In the genomic region with DNA sequence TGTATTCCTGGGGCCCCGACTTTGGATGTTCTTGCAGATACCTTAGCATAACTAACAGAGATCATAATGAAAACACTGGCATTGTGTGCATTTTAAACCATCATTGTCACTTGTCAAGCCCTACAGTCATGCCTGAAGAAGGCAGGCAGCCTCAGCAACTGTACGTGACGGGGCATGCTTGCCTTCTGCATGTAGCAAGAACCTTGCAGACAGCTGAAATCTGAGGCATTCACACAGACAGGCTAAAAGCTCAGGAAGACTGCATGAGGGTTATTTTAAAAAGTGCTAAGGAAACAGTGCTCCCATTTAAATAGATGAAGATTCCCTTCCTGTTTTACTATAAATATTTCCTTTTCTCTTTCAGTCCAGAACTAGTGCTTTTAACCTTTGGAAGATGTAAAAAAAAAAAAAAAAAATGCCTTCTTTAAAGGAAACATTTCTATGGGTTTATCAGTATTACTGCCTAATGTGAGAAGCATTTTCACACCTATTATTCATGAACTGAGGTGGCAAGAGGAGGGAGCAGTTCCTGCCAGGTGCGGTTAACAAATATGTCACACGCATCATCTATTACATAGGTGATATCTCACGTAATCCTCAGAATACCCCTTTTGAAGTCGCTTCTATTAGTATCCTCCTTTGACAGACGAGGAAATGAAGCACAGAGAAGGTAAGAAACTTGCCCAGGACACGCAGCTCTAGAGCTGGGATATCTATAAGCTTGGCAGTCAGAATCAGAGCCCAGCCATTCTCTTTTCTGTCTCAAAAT, we compare ENCODE assay signal across 19 cellular contexts.
A peak's percentile ranks its signal among the peaks of the same experiment; 100 is the strongest.
DNase-seq lines count a peak whose midpoint lies in the region; ATAC-seq, FAIRE-seq and TF ChIP-seq lines count a peak whose summit lies in the region.
"Had no signal": no experiment of that assay in that cellular context is flagged by ENCODE, and none has a peak within 500 bp of the region (broad histone marks: within the 10 kb centered on the region; RNA-seq: fewer than 3 reads in every experiment).

No MANE protein-coding gene starts in this region.

- H3K27ac ChIP-seq in right lobe of liver (no peak overlapping the region), HepG2 (ENCODE audit: extremely low read length, insufficient read depth, low read length) (no peak overlapping the region), epithelial cell of prostate (peak overlapping the region; percentile 95)
- H3K27ac ChIP-seq: gastroesophageal sphincter, GM23248, PC-9, VCaP had no signal

- peaks cover 44% of the 10 kb centered on the region for H3K36me3 Mint-ChIP-seq in activated T-helper 1 cell treated with anti-CD3 and anti-CD28 coated beads, Interleukin-12 subunit alpha, Interleukin-12 subunit beta, Interleukin-2, Interleukin-4 antibody, amounts not matched to agents 30 ng/mL and 10 ng/mL and 1 ng/mL, durations not matched to agents 14 hours and 24 hours and 36 hours (ENCODE audit: low read depth)
- H3K36me3 Mint-ChIP-seq: memory B cell had no signal

- peak overlapping the region; percentile 78 for H3K27ac Mint-ChIP-seq in activated T-helper 1 cell treated with anti-CD3 and anti-CD28 coated beads, Interleukin-12 subunit alpha, Interleukin-12 subunit beta, Interleukin-2, Interleukin-4 antibody, amounts not matched to agents 30 ng/mL and 10 ng/mL and 1 ng/mL, durations not matched to agents 14 hours and 24 hours and 36 hours
- H3K27ac Mint-ChIP-seq: memory B cell had no signal

- BruUV-seq in HepG2 (replicated peaks; lab: Mats Ljungman, UMichigan), result no TSS peak

- no peaks in the 10 kb centered on the region for H3K79me2 ChIP-seq in HepG2 (ENCODE audit: insufficient read depth, low read length)

- POLR2A ChIA-PET in HepG2 (lab: Yijun Ruan, JAX), result no interaction called here

- no peaks in the 10 kb centered on the region for H3K27me3 ChIP-seq in right lobe of liver
- H3K27me3 ChIP-seq in HepG2 (ENCODE audit: control insufficient read depth in 1 of 2, insufficient read depth in 2 of 2, low read length in 2 of 2), result peaks cover 1 to 14% of the 10 kb centered on the region in 2 experiments; a peak in 4 of 5 replicates
- H3K27me3 ChIP-seq: gastroesophageal sphincter had no signal

- H3K4me1 ChIP-seq in right lobe of liver (no peaks in the 10 kb centered on the region), HepG2 (ENCODE audit: insufficient read depth, low read length) (no peaks in the 10 kb centered on the region)
- H3K4me1 ChIP-seq: gastroesophageal sphincter had no signal

- TF ChIP-seq CTCF in right lobe of liver (IDR thresholded peaks at IDR 0.05) (no peak), HepG2 (CRISPR knock-in tag; IDR thresholded peaks at IDR 0.05) (no peak)

- DNase-seq in right lobe of liver, result no peak
- no peak for DNase-seq in HepG2 (ENCODE audit: low spot score)
- DNase-seq in activated T-helper 1 cell treated with anti-CD3 and anti-CD28 coated beads, Interleukin-12 subunit alpha, Interleukin-12 subunit beta, Interleukin-2, Interleukin-4 antibody, amounts not matched to agents 30 ng/mL and 10 ng/mL and 1 ng/mL, durations not matched to agents 14 hours and 24 hours and 36 hours (ENCODE audit: low spot score), result no peak
- DNase-seq in epithelial cell of prostate (ENCODE audit: low read depth, low spot score), result peak; percentile 80
- DNase-seq in NCI-H128 (lab: John Stamatoyannopoulos, UW; ENCODE audit: unreplicated experiment), result no peak
- DNase-seq: DMS 273 treated with DMSO at 0.1 percent for 48 hours; GM23248; MM.1S; NCI-H1930; NCI-H524 treated with DMSO at 0.1 percent for 48 hours; PC-9; stimulated activated CD4-positive, alpha-beta T cell treated with anti-CD3 and anti-CD28 coated beads, Interleukin-4, amount 100 ng/mL, for 24 hours had no signal

- intact Hi-C loops in right lobe of liver (cut with DNase I), result no loop called here
- intact Hi-C loops in HepG2 (cut with micrococcal nuclease; ENCODE audit: unreplicated experiment), result no loop called here
- intact Hi-C loops in activated T-helper 1 cell treated with anti-CD3 and anti-CD28 coated beads, Interleukin-12 subunit alpha, Interleukin-12 subunit beta, Interleukin-2, Interleukin-4 antibody, amounts not matched to agents 30 ng/mL and 10 ng/mL and 1 ng/mL, durations not matched to agents 14 hours and 24 hours and 36 hours (cut with micrococcal nuclease), result loop anchor here (2.0 to 10.0 kb wide), 2 partner anchors 175 to 437 kb away; no protein-coding TSS in a partner anchor

- H3K4me1 Mint-ChIP-seq in activated T-helper 1 cell treated with anti-CD3 and anti-CD28 coated beads, Interleukin-12 subunit alpha, Interleukin-12 subunit beta, Interleukin-2, Interleukin-4 antibody, amounts not matched to agents 30 ng/mL and 10 ng/mL and 1 ng/mL, durations not matched to agents 14 hours and 24 hours and 36 hours (ENCODE audit: low read depth), result peaks cover 7% of the 10 kb centered on the region
- H3K4me1 Mint-ChIP-seq: memory B cell had no signal

- ATAC-seq in right lobe of liver, result peak in 3 of 4 donors; percentile 33 to 50 (median 47)
- no peak for ATAC-seq in HepG2
- ATAC-seq in HG02981 (IDR thresholded peaks at IDR 0.05; ENCODE audit: unreplicated experiment), result no peak
- no peak for ATAC-seq in GM19328 (IDR thresholded peaks at IDR 0.05; ENCODE audit: unreplicated experiment)
- ATAC-seq in HG02588 (IDR thresholded peaks at IDR 0.05; ENCODE audit: unreplicated experiment), result no peak
- ATAC-seq: gastroesophageal sphincter, sciatic nerve had no signal

- H3K9ac ChIP-seq in HepG2 (ENCODE audit: insufficient read depth, low read depth, low read length), result no peak overlapping the region
- H3K9ac ChIP-seq: GM23248 had no signal

- in situ Hi-C loops in HepG2 (cut with HindIII; ENCODE audit: extremely low pct_ligation_motif_present, low pct_unique_long_range_greater_than_20kb), result no loop called here

- TF ChIP-seq POLR2A in right lobe of liver (IDR thresholded peaks at IDR 0.05) (no peak), HepG2 (IDR thresholded peaks at IDR 0.05; ENCODE audit: insufficient read depth in 1 of 2, low read depth in 2 of 2, low read length in 2 of 2) (no peak)

- TF ChIP-seq RAD21 in HepG2 (CRISPR knock-in tag; IDR thresholded peaks at IDR 0.05), result no peak

- H2AFZ ChIP-seq in HepG2 (ENCODE audit: low read length), result no peak overlapping the region
- H2AFZ ChIP-seq: GM23248, PC-9 had no signal

- H3K9me3 Mint-ChIP-seq in activated T-helper 1 cell treated with anti-CD3 and anti-CD28 coated beads, Interleukin-12 subunit alpha, Interleukin-12 subunit beta, Interleukin-2, Interleukin-4 antibody, amounts not matched to agents 30 ng/mL and 10 ng/mL and 1 ng/mL, durations not matched to agents 14 hours and 24 hours and 36 hours, result no peaks in the 10 kb centered on the region
- H3K9me3 Mint-ChIP-seq: memory B cell had no signal

- peak overlapping the region; percentile 53 for H3K4me3 Mint-ChIP-seq in activated T-helper 1 cell treated with anti-CD3 and anti-CD28 coated beads, Interleukin-12 subunit alpha, Interleukin-12 subunit beta, Interleukin-2, Interleukin-4 antibody, amounts not matched to agents 30 ng/mL and 10 ng/mL and 1 ng/mL, durations not matched to agents 14 hours and 24 hours and 36 hours
- H3K4me3 Mint-ChIP-seq: memory B cell had no signal

- no peak for FAIRE-seq in HepG2 (lab: Jason Lieb, UNC)

- WGBS in right lobe of liver (ENCODE audit: insufficient coverage, low coverage, low lambda C conversion rate, missing lambda C conversion rate), result 52% methylated on average over 9 of the region's 9 CpGs
- WGBS in HepG2 (ENCODE audit: low lambda C conversion rate), result 27% methylated on average over 7 of the region's 9 CpGs

- TF ChIP-seq EP300 in HepG2 (IDR thresholded peaks at IDR 0.05; ENCODE audit: low read depth in 2 of 2, low read length in 2 of 2) (no peak), HepG2 (CRISPR knock-in tag; IDR thresholded peaks at IDR 0.05; ENCODE audit: borderline replicate concordance) (no peak)

- H4K20me1 ChIP-seq in HepG2 (ENCODE audit: insufficient read depth, low read length), result no peaks in the 10 kb centered on the region

- H3K36me3 ChIP-seq in right lobe of liver (no peaks in the 10 kb centered on the region), HepG2 (replicated peaks in 1 of 2; ENCODE audit: control insufficient read depth in 1 of 2, insufficient read depth in 2 of 2, low read length in 2 of 2) (no peaks in the 10 kb centered on the region)
- H3K36me3 ChIP-seq: gastroesophageal sphincter had no signal

- H3K4me2 ChIP-seq in HepG2 (ENCODE audit: low read depth, low read length), result no peak overlapping the region
- H3K4me2 ChIP-seq: PC-9 had no signal

- no peak overlapping the region for H3K4me3 ChIP-seq in right lobe of liver
- H3K4me3 ChIP-seq in HepG2 (replicated peaks in 1 of 3; ENCODE audit: insufficient read depth in 1 of 3, low read depth in 2 of 3, low read length in 3 of 3), result no peak overlapping the region
- H3K4me3 ChIP-seq: gastroesophageal sphincter, GM23248, PC-9 had no signal

- no peaks in the 10 kb centered on the region for H3K27me3 Mint-ChIP-seq in activated T-helper 1 cell treated with anti-CD3 and anti-CD28 coated beads, Interleukin-12 subunit alpha, Interleukin-12 subunit beta, Interleukin-2, Interleukin-4 antibody, amounts not matched to agents 30 ng/mL and 10 ng/mL and 1 ng/mL, durations not matched to agents 14 hours and 24 hours and 36 hours (ENCODE audit: insufficient read depth)

- CTCF ChIA-PET in HepG2 (lab: Yijun Ruan, JAX; ENCODE audit: low intra/inter-chr PET ratio, low total read pairs), result no interaction called here

- no peaks in the 10 kb centered on the region for H3K9me3 ChIP-seq in right lobe of liver
- no peaks in the 10 kb centered on the region for H3K9me3 ChIP-seq in HepG2 (ENCODE audit: low read length)
- H3K9me3 ChIP-seq: gastroesophageal sphincter had no signal

TF ChIP-seq in HepG2, 621 proteins besides CTCF, POLR2A, EP300 and RAD21 (continues in another document):
- TF ChIP-seq KLF12 (CRISPR knock-in tag; IDR thresholded peaks at IDR 0.05; ENCODE audit: borderline replicate concordance) (no peak), AKAP8 (CRISPR knock-in tag; IDR thresholded peaks at IDR 0.05) (no peak), ZFP36L2 (CRISPR knock-in tag; IDR thresholded peaks at IDR 0.05) (no peak), ZNF563 (CRISPR knock-in tag; IDR thresholded peaks at IDR 0.05) (no peak), MEIS2 (CRISPR knock-in tag; IDR thresholded peaks at IDR 0.05) (no peak), ZNF20 (CRISPR knock-in tag; IDR thresholded peaks at IDR 0.05) (no peak), JUN (CRISPR knock-in tag; IDR thresholded peaks at IDR 0.05) (no peak), ARHGAP35 (CRISPR knock-in tag; IDR thresholded peaks at IDR 0.05; ENCODE audit: borderline replicate concordance) (no peak), SRY (CRISPR knock-in tag; IDR thresholded peaks at IDR 0.05) (no peak), MXI1 (IDR thresholded peaks at IDR 0.05; ENCODE audit: borderline replicate concordance, low read depth, low read length) (no peak)

Comparison
In these comparisons a context has a peak if more than half of its experiments do, and no peak if none do; other contexts are left out.
1. ATAC-seq: peak in right lobe of liver (3 of 4); none in HepG2 (single experiment), HG02981 (single experiment), GM19328 (single experiment) and HG02588 (single experiment).